8 cellular contexts compared by ENCODE assay signal in genomic region chr6:132669690-132670291, GRCh38. TPM values are rescaled to one million over a fixed set of nuclear protein-coding genes. Genes with fewer than 3 reads are reported as not detected.
DNase-seq lines count a peak whose midpoint lies in the region; ATAC-seq, FAIRE-seq and TF ChIP-seq lines count a peak whose summit lies in the region.

No MANE protein-coding gene starts in this region.

- H3K36me3 ChIP-seq in esophagus muscularis mucosa (no peaks in the 10 kb centered on the region), sigmoid colon (no peaks in the 10 kb centered on the region)

- peak; percentile 92 for FAIRE-seq in GM19239 (lab: Jason Lieb, UNC)

- H3K27me3 Mint-ChIP-seq in natural killer cell (ENCODE audit: low read depth in 2 of 2) = peaks cover 0 to 3% of the 10 kb centered on the region in 2 donors

- DNase-seq in CD1c-positive myeloid dendritic cell (ENCODE audit: extremely low spot score) (peak; percentile 69), GM19239 (ENCODE audit: insufficient read length, low spot score) (peak; percentile 8), Kasumi-1 (lab: John Stamatoyannopoulos, UW) (peak; percentile 78 to 84), SK-N-DZ (ENCODE audit: low spot score) (peak; percentile 7), esophagus muscularis mucosa (ENCODE audit: extremely low spot score) (no peak), natural killer cell (no peak), posterior vena cava (ENCODE audit: low spot score) (no peak), sigmoid colon (no peak)

- H3K27ac ChIP-seq in esophagus muscularis mucosa (replicated peaks in 1 of 4) (no peak overlapping the region), sigmoid colon (no peak overlapping the region)

- ATAC-seq in natural killer cell = peak; percentile 47 to 59 (median 50)

- peaks cover 12 to 17% of the 10 kb centered on the region in 2 donors for H3K4me1 Mint-ChIP-seq in natural killer cell

- TF ChIP-seq POLR2A in esophagus muscularis mucosa (IDR thresholded peaks at IDR 0.05; ENCODE audit: low read depth) = no peak
- TF ChIP-seq POLR2A in sigmoid colon (IDR thresholded peaks at IDR 0.05) = no peak

- peak overlapping the region; percentile 17 for H3K4me3 Mint-ChIP-seq in natural killer cell

- intact Hi-C loops in esophagus muscularis mucosa (cut with DNase I) = loop anchor here (10.0 kb wide), 1 partner anchor 95 kb away; no protein-coding TSS in a partner anchor
- intact Hi-C loops in natural killer cell (cut with micrococcal nuclease) = loop anchor here (1.0 to 10.0 kb wide), 2 partner anchors 99 to 125 kb away; partner anchors contain the start of gene SLC18B1
- intact Hi-C loops in posterior vena cava (cut with DNase I) = no loop called here
- intact Hi-C loops in sigmoid colon (cut with DNase I) = no loop called here

- WGBS in esophagus muscularis mucosa = 7% methylated on average over 4 of the region's 4 CpGs
- WGBS in sigmoid colon, 2 donors = 3 to 6% methylated on average over 4 of the region's 4 CpGs

- H3K36me3 Mint-ChIP-seq in natural killer cell = no peaks in the 10 kb centered on the region

- no peak overlapping the region for H3K27ac Mint-ChIP-seq in natural killer cell

- H3K4me3 ChIP-seq in esophagus muscularis mucosa = no peak overlapping the region
- no peak overlapping the region for H3K4me3 ChIP-seq in sigmoid colon

- H3K4me1 ChIP-seq in esophagus muscularis mucosa (peaks cover 0 to 3% (median 0%) of the 10 kb centered on the region in 4 donors), sigmoid colon (no peaks in the 10 kb centered on the region)

- H3K9me3 ChIP-seq in esophagus muscularis mucosa (no peaks in the 10 kb centered on the region), sigmoid colon (no peaks in the 10 kb centered on the region)

- no peaks in the 10 kb centered on the region for H3K27me3 ChIP-seq in esophagus muscularis mucosa
- no peaks in the 10 kb centered on the region for H3K27me3 ChIP-seq in sigmoid colon

- TF ChIP-seq EP300 in esophagus muscularis mucosa (IDR thresholded peaks at IDR 0.05) = no peak
- no peak for TF ChIP-seq EP300 in sigmoid colon (IDR thresholded peaks at IDR 0.05)

- H3K9me3 Mint-ChIP-seq in natural killer cell = no peaks in the 10 kb centered on the region

- TF ChIP-seq CTCF in esophagus muscularis mucosa (IDR thresholded peaks at IDR 0.05) (peak; percentile 37 to 56 (median 41)), natural killer cell (IDR thresholded peaks at IDR 0.05) (peak; percentile 66), sigmoid colon (IDR thresholded peaks at IDR 0.05) (peak in 2 of 4 experiments; percentile 26 to 32)

RNA-seq across cellular contexts. Expression of gene TAAR1, which starts 10.8 kb away (rescaled TPM):
- not detected in 2 replicates for polyA plus RNA-seq in SK-N-DZ (2014; cell fraction: cytosol; rRNA removed)
- polyA plus RNA-seq in SK-N-DZ (2014; cell fraction: nucleus; rRNA removed) = not detected in 2 replicates
- total RNA-seq in esophagus muscularis mucosa (not detected), natural killer cell (not detected), posterior vena cava (not detected), sigmoid colon (not detected)
- polyA plus RNA-seq in sigmoid colon = not detected

RNA-seq across cellular contexts. Expression of gene VNN1, which starts 44.1 kb away (rescaled TPM):
- polyA plus RNA-seq in SK-N-DZ (2014; cell fraction: cytosol; rRNA removed) = not detected in 2 replicates
- not detected in 2 replicates for polyA plus RNA-seq in SK-N-DZ (2014; cell fraction: nucleus; rRNA removed)
- total RNA-seq in esophagus muscularis mucosa (1 to 10 TPM in 3 of 4 donors, under 1 TPM in 1; 0.57 to 2.7 (median 1.3) TPM), natural killer cell (1 to 10 TPM in 2 of 3 donors, not detected in 1; 1.1 to 1.6 TPM), posterior vena cava (1 to 10 TPM; 1.9 to 3.0 TPM), sigmoid colon (1 to 10 TPM in 2 of 4 donors, under 1 TPM in 1, not detected in 1; 0.83 to 3.2 (median 2.6) TPM)
- polyA plus RNA-seq in sigmoid colon = 1 to 10 TPM; 1.6 to 3.0 (median 2.4) TPM

RNA-seq across cellular contexts. Expression of gene TAAR2, which starts 45.7 kb away (rescaled TPM):
- polyA plus RNA-seq in SK-N-DZ (2014; cell fraction: cytosol; rRNA removed) = not detected in 2 replicates
- polyA plus RNA-seq in SK-N-DZ (2014; cell fraction: nucleus; rRNA removed) = not detected in 2 replicates
- total RNA-seq in esophagus muscularis mucosa (not detected), natural killer cell (not detected), posterior vena cava (not detected), sigmoid colon (not detected)
- polyA plus RNA-seq in sigmoid colon = not detected

Comparison
In these comparisons a context has a peak if more than half of its experiments do, and no peak if none do; other contexts are left out.
1. DNase-seq: peak in CD1c-positive myeloid dendritic cell (single experiment), GM19239 (single experiment), Kasumi-1 (2 of 2) and SK-N-DZ (single experiment); none in esophagus muscularis mucosa (single experiment), natural killer cell (single experiment), posterior vena cava (single experiment) and sigmoid colon (single experiment).
2. intact Hi-C loops: an anchor here in esophagus muscularis mucosa (10.0 kb wide) and natural killer cell (1.0 to 10.0 kb wide); none called in posterior vena cava and sigmoid colon.